Comparison of ENCODE assay signal across 8 cellular contexts in genomic region chr6:43143235-43144124, GRCh38. TPM values are rescaled to one million over a fixed set of nuclear protein-coding genes. Genes with fewer than 3 reads are reported as not detected.
DNase-seq lines count a peak whose midpoint lies in the region; ATAC-seq, FAIRE-seq and TF ChIP-seq lines count a peak whose summit lies in the region.

No MANE protein-coding gene starts in this region.

- H3K27ac ChIP-seq in AG04450 (ENCODE audit: low read depth, low read length) (peak overlapping the region; percentile 31), RWPE2 (ENCODE audit: poor library complexity, severe bottlenecking) (peak overlapping the region; percentile 21), foreskin keratinocyte (peak overlapping the region; percentile 78), neutrophil (no peak overlapping the region), stomach smooth muscle (ENCODE audit: low read length) (peak overlapping the region; percentile 24)

- H3K4me3 ChIP-seq in AG04450 (ENCODE audit: low read depth, low read length) (no peak overlapping the region), RWPE2 (ENCODE audit: severe bottlenecking) (no peak overlapping the region), neutrophil (ENCODE audit: low read depth in 1 of 2, low read length in 1 of 2) (no peak overlapping the region), stomach smooth muscle (ENCODE audit: low read length in 2 of 2) (peak overlapping the region in 1 of 2 donors; percentile 49)

- TF ChIP-seq CTCF in AG04450 (IDR thresholded peaks at IDR 0.05; ENCODE audit: low read depth, low read length) (peak; percentile 95), RWPE2 (IDR thresholded peaks at IDR 0.05; ENCODE audit: poor library complexity, severe bottlenecking) (peak; percentile 90), foreskin keratinocyte (conservative IDR thresholded peaks at IDR 0.05) (peak; percentile 99), neutrophil (IDR thresholded peaks at IDR 0.05) (peak; percentile 71)

- H3K9me3 ChIP-seq in AG04450 (ENCODE audit: control insufficient read depth, insufficient read depth, low read length) (no peaks in the 10 kb centered on the region), RWPE2 (ENCODE audit: severe bottlenecking) (no peaks in the 10 kb centered on the region), neutrophil (no peaks in the 10 kb centered on the region), stomach smooth muscle (ENCODE audit: control insufficient read depth in 2 of 2, low read length in 2 of 2) (no peaks in the 10 kb centered on the region)

- H3K27me3 ChIP-seq in AG04450 (ENCODE audit: control insufficient read depth, insufficient read depth, low read length) = no peaks in the 10 kb centered on the region
- no peaks in the 10 kb centered on the region for H3K27me3 ChIP-seq in RWPE2 (ENCODE audit: insufficient read depth, poor library complexity, severe bottlenecking)
- H3K27me3 ChIP-seq in foreskin keratinocyte = no peaks in the 10 kb centered on the region
- no peaks in the 10 kb centered on the region for H3K27me3 ChIP-seq in neutrophil
- H3K27me3 ChIP-seq in stomach smooth muscle (ENCODE audit: control insufficient read depth in 1 of 2, insufficient read depth in 2 of 2, low read length in 2 of 2) = no peaks in the 10 kb centered on the region

- peaks cover 12% of the 10 kb centered on the region; the same call in 1 of the 2 replicates for H3K36me3 ChIP-seq in RWPE2 (ENCODE audit: low read depth)
- H3K36me3 ChIP-seq in neutrophil = no peaks in the 10 kb centered on the region
- H3K36me3 ChIP-seq in stomach smooth muscle (ENCODE audit: control insufficient read depth in 2 of 2, insufficient read depth in 2 of 2, low read length in 2 of 2) = no peaks in the 10 kb centered on the region

- DNase-seq in AG04450 (ENCODE audit: low read depth, low spot score) (peak; percentile 86), GM19239 (ENCODE audit: insufficient read length, low spot score) (peak; percentile 91), LHCN-M2 (ENCODE audit: low read depth) (peak; percentile 80), RWPE2 (ENCODE audit: low spot score) (no peak), activated gamma-delta T cell (lab: John Stamatoyannopoulos, UW) (peak; percentile 47), foreskin keratinocyte (peak; percentile 39 to 77)

- peaks cover 7% of the 10 kb centered on the region for H3K4me1 ChIP-seq in RWPE2 (ENCODE audit: insufficient read depth, poor library complexity, severe bottlenecking)
- peaks cover 7% of the 10 kb centered on the region for H3K4me1 ChIP-seq in foreskin keratinocyte
- H3K4me1 ChIP-seq in neutrophil (ENCODE audit: control insufficient read depth in 1 of 2, insufficient read depth in 1 of 2, low read depth in 1 of 2, low read length in 1 of 2) = peaks cover 0 to 5% of the 10 kb centered on the region in 2 experiments
- H3K4me1 ChIP-seq in stomach smooth muscle (ENCODE audit: control insufficient read depth, insufficient read depth, low read length) = peaks cover 12% of the 10 kb centered on the region

- CTCF ChIA-PET in AG04450 (lab: Charles Lee) = interaction anchor here (0.5 to 2.5 kb wide), 36 partner anchors 8 to 242 kb away, joined by 3 to 45 read pairs (median 5); partner anchors contain the start of genes CUL7, DNPH1, KLC4 and KLHDC3

- H3K9ac ChIP-seq in stomach smooth muscle (ENCODE audit: low read length in 2 of 2) = peak overlapping the region; percentile 31 to 73

- ATAC-seq in RWPE2 (ENCODE audit: low read depth) = peak; percentile 87
- peak; percentile 81 for ATAC-seq in foreskin keratinocyte

- POLR2A ChIA-PET in AG04450 (lab: Yijun Ruan, JAX) = interaction anchor here (0.5 to 2.0 kb wide), 12 partner anchors 23 to 214 kb away, joined by 3 to 10 read pairs (median 4); partner anchors contain the start of genes CNPY3, CUL7, DNPH1 and KLC4

- no peak for FAIRE-seq in GM19239 (lab: Jason Lieb, UNC)

RNA-seq across cellular contexts. Expression of gene SRF, which starts 27.6 kb away (rescaled TPM):
- 36.8 and 48.5 TPM in 2 replicates for polyA plus RNA-seq in AG04450 (2011; rRNA removed)
- 41.4 and 58.1 TPM in 2 replicates for polyA minus RNA-seq in AG04450 (2011; rRNA and poly(A)+ RNA removed)
- total RNA-seq in LHCN-M2 (2014; rRNA removed) = 29.5 and 36.5 TPM in 2 replicates
- 27.1 TPM for polyA plus RNA-seq in LHCN-M2 (2012)
- 29.1 and 30.0 TPM in 2 replicates for total RNA-seq in foreskin keratinocyte
- 24.4 and 27.4 TPM in 2 replicates for polyA plus RNA-seq in foreskin keratinocyte

RNA-seq across cellular contexts. Expression of gene CUL9, which starts 38.5 kb away (rescaled TPM):
- polyA plus RNA-seq in AG04450 (2011; rRNA removed) = 11.5 and 11.8 TPM in 2 replicates
- 15.5 and 22.3 TPM in 2 replicates for polyA minus RNA-seq in AG04450 (2011; rRNA and poly(A)+ RNA removed)
- 25.7 and 26.8 TPM in 2 replicates for total RNA-seq in LHCN-M2 (2014; rRNA removed)
- polyA plus RNA-seq in LHCN-M2 (2012) = 17.2 TPM
- total RNA-seq in foreskin keratinocyte = 39.4 and 46.7 TPM in 2 replicates
- 32.3 and 33.7 TPM in 2 replicates for polyA plus RNA-seq in foreskin keratinocyte
